Comparison of ENCODE assay signal across 17 cellular contexts in the genomic region with DNA sequence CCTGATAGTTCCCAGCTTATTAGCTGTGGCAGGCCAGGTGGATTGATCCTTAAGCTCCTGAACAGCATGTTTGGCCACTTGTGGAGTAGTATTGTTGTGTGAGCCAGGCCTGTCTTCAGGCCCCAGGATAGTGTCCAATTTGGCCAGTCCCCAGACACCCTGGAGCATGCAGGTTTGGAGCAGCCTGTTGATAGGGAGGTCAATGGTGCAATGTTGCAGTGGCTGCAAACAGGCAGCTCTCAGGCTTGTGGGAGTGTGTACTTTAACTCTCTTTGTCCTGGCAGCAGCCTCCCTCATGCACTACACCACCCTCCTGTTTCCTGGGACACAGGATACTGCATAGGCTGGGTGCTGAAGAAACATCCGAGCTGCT. TPM values are rescaled to one million over a fixed set of nuclear protein-coding genes. Genes with fewer than 3 reads are reported as not detected.
DNase-seq lines count a peak whose midpoint lies in the region; ATAC-seq lines count a peak whose summit lies in the region.
"Had no signal": no experiment of that assay in that cellular context is flagged by ENCODE, and none has a peak within 500 bp of the region (broad histone marks: within the 10 kb centered on the region; RNA-seq: fewer than 3 reads in every experiment).

No MANE protein-coding gene starts in this region.

- no peaks in the 10 kb centered on the region for H3K36me3 ChIP-seq in naive thymus-derived CD4-positive, alpha-beta T cell (ENCODE audit: control insufficient read depth in 2 of 3, insufficient read depth in 3 of 3, low read length in 3 of 3)
- no peaks in the 10 kb centered on the region for H3K36me3 ChIP-seq in CD8-positive, alpha-beta memory T cell (ENCODE audit: insufficient read depth, low read length)

- POLR2A ChIA-PET in naive thymus-derived CD4-positive, alpha-beta T cell (lab: Charles Lee): no interaction called here
- POLR2A ChIA-PET in CD8-positive, alpha-beta memory T cell (lab: Charles Lee): no interaction called here

- H3K36me3 Mint-ChIP-seq in naive thymus-derived CD4-positive, alpha-beta T cell: no peaks in the 10 kb centered on the region
- H3K36me3 Mint-ChIP-seq in CD8-positive, alpha-beta memory T cell: no peaks in the 10 kb centered on the region
- H3K36me3 Mint-ChIP-seq: CD14-positive monocyte; CD8-positive, alpha-beta T cell had no signal

- ATAC-seq in Right ventricle myocardium inferior (peak; percentile 86), left cardiac atrium (peak; percentile 51 to 60)
- ATAC-seq in naive thymus-derived CD4-positive, alpha-beta T cell: peak; percentile 14
- ATAC-seq: CD8-positive, alpha-beta T cell had no signal

- H3K4me1 ChIP-seq in naive thymus-derived CD4-positive, alpha-beta T cell (ENCODE audit: control insufficient read depth in 2 of 2, insufficient read depth in 2 of 2, low read length in 2 of 2): no peaks in the 10 kb centered on the region
- H3K4me1 ChIP-seq in CD8-positive, alpha-beta memory T cell (ENCODE audit: insufficient read depth, low read length): no peaks in the 10 kb centered on the region
- H3K4me1 ChIP-seq: Caco-2 had no signal

- no peaks in the 10 kb centered on the region for H3K27me3 ChIP-seq in naive thymus-derived CD4-positive, alpha-beta T cell (ENCODE audit: control insufficient read depth in 2 of 2, insufficient read depth in 2 of 2, low read length in 2 of 2)
- no peaks in the 10 kb centered on the region for H3K27me3 ChIP-seq in CD8-positive, alpha-beta memory T cell (ENCODE audit: insufficient read depth, low read length, poor library complexity, severe bottlenecking)

- peaks cover 0 to 20% (median 3%) of the 10 kb centered on the region in 11 donors for H3K9me3 Mint-ChIP-seq in naive thymus-derived CD4-positive, alpha-beta T cell
- peaks cover 0 to 17% (median 7%) of the 10 kb centered on the region in 5 donors for H3K9me3 Mint-ChIP-seq in CD8-positive, alpha-beta memory T cell

- no peak overlapping the region for H3K4me3 ChIP-seq in naive thymus-derived CD4-positive, alpha-beta T cell (ENCODE audit: low read length)
- H3K4me3 ChIP-seq in CD8-positive, alpha-beta memory T cell (ENCODE audit: low read length): no peak overlapping the region
- H3K4me3 ChIP-seq: GM23248 had no signal

- CTCF ChIA-PET in naive thymus-derived CD4-positive, alpha-beta T cell (lab: Charles Lee): no interaction called here
- CTCF ChIA-PET in CD8-positive, alpha-beta memory T cell (lab: Charles Lee): no interaction called here

- no peak overlapping the region for H3K27ac ChIP-seq in naive thymus-derived CD4-positive, alpha-beta T cell (ENCODE audit: low read depth, low read length)
- H3K27ac ChIP-seq in CD8-positive, alpha-beta memory T cell (ENCODE audit: low read depth, low read length): no peak overlapping the region
- H3K27ac ChIP-seq: 22Rv1, GM23248 had no signal

- no peaks in the 10 kb centered on the region for H3K27me3 Mint-ChIP-seq in naive thymus-derived CD4-positive, alpha-beta T cell
- H3K27me3 Mint-ChIP-seq in CD8-positive, alpha-beta memory T cell: no peaks in the 10 kb centered on the region

- peaks cover 0 to 8% (median 0%) of the 10 kb centered on the region in 3 experiments for H3K9me3 ChIP-seq in naive thymus-derived CD4-positive, alpha-beta T cell (ENCODE audit: control insufficient read depth in 2 of 3, low read length in 3 of 3)
- H3K9me3 ChIP-seq in CD8-positive, alpha-beta memory T cell (ENCODE audit: low read length): no peaks in the 10 kb centered on the region
- H3K9me3 ChIP-seq: Caco-2 had no signal

- intact Hi-C loops in Right ventricle myocardium inferior (cut with DNase I) (no loop called here), cardiac septum (cut with DNase I) (no loop called here), left cardiac atrium (cut with DNase I) (no loop called here)
- intact Hi-C loops in naive thymus-derived CD4-positive, alpha-beta T cell (cut with micrococcal nuclease): no loop called here

- H3K4me3 Mint-ChIP-seq in naive thymus-derived CD4-positive, alpha-beta T cell: no peak overlapping the region
- H3K4me3 Mint-ChIP-seq in CD8-positive, alpha-beta memory T cell: no peak overlapping the region
- H3K4me3 Mint-ChIP-seq: CD14-positive monocyte; CD8-positive, alpha-beta T cell had no signal

- H3K4me1 Mint-ChIP-seq in naive thymus-derived CD4-positive, alpha-beta T cell: no peaks in the 10 kb centered on the region
- H3K4me1 Mint-ChIP-seq in CD8-positive, alpha-beta memory T cell: no peaks in the 10 kb centered on the region
- H3K4me1 Mint-ChIP-seq: CD14-positive monocyte had no signal

- peak; percentile 55 for DNase-seq in Right ventricle myocardium inferior (ENCODE audit: missing footprints)
- DNase-seq in cardiac septum (ENCODE audit: low spot score): no peak
- no peak for DNase-seq in left cardiac atrium
- no peak for DNase-seq in naive thymus-derived CD4-positive, alpha-beta T cell
- no peak for DNase-seq in CD8-positive, alpha-beta memory T cell
- no peak for DNase-seq in dermis blood vessel endothelial cell
- no peak for DNase-seq in T1000 (lab: John Stamatoyannopoulos, UW)
- no peak for DNase-seq in T-helper 9 cell
- DNase-seq: Caco-2; CD8-positive, alpha-beta T cell; DND-41; GDM1; GM23248 had no signal

- H3K27ac Mint-ChIP-seq in naive thymus-derived CD4-positive, alpha-beta T cell: no peak overlapping the region
- H3K27ac Mint-ChIP-seq in CD8-positive, alpha-beta memory T cell: no peak overlapping the region
- H3K27ac Mint-ChIP-seq: CD14-positive monocyte; CD8-positive, alpha-beta T cell had no signal

RNA-seq across cellular contexts. Expression of gene TECRL, which starts 24.1 kb away (rescaled TPM):
- total RNA-seq in Right ventricle myocardium inferior (1,120 TPM), cardiac septum (1,093 TPM), left cardiac atrium (100 to 1,000 TPM; 636 to 748 TPM), dermis blood vessel endothelial cell (not detected in 2 replicates)
- not detected for total RNA-seq in naive thymus-derived CD4-positive, alpha-beta T cell
- polyA plus RNA-seq in naive thymus-derived CD4-positive, alpha-beta T cell: not detected
- total RNA-seq in CD8-positive, alpha-beta memory T cell: not detected
- polyA plus RNA-seq in CD8-positive, alpha-beta memory T cell: not detected
- total RNA-seq: A673; Caco-2; CD8-positive, alpha-beta T cell; GM23248 had no signal
- polyA plus RNA-seq: BJ, CD14-positive monocyte, GM23248 had no signal

Comparison
In these comparisons a context has a peak if more than half of its experiments do, and no peak if none do; other contexts are left out.
1. ATAC-seq: peak in every context shown above with its lines; median percentile 86 in Right ventricle myocardium inferior; 56 in left cardiac atrium; 14 in naive thymus-derived CD4-positive, alpha-beta T cell.
2. RNA of gene TECRL, which starts 24.1 kb away (total RNA-seq): 1,120 TPM in Right ventricle myocardium inferior (single experiment), 1,093 TPM in cardiac septum (single experiment) and 636 to 748 TPM in left cardiac atrium; not detected in naive thymus-derived CD4-positive, alpha-beta T cell, not detected in CD8-positive, alpha-beta memory T cell and not detected in dermis blood vessel endothelial cell; every median in the first group is over 100 times any median in the second.